Comparison of ENCODE assay signal across 9 cellular contexts in the genomic region with DNA sequence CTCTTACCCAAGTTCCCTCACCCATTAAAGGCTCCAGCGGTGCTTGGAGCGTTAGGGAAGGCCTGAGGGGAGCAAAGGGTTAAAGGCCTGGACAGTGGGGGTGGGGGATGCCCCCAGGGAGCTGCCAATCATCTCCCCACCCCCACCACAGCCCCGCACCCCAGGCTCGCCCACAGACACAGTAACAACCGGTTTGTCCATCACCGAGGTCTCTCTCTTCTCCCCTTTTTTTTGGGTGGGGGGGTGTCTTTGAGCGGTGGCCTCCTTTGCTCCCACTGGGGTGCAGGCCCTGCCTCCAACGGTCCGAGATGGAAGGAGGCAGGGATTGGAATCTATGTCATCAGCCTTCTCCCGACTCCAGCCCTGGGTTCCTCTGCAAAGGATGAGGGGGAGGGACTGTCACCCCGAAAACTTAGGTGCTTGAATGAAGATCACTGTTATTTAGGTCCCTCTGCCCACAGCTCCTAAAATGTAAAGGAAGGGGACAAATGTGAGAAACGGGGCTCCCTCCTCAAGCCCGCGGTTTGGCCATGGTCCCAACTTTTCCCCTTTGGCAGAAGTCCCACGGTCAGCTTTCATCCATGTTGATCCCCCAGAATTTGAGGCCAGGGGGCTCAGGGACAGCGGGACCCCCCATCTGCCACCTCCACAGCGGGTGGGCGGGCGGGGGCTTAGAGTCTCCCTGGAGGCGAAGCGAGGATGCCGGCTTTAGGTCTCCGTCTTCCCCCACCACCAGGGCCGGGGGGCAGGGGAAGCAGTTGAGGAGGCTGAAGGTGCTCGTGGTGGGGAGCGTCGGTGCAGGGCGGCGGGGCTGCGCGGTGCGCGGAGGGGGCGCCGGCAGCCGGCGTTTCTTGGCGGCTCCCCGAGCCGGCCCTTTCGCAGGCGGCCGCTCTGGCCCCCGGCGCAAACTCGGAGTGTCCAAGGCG. TPM values are rescaled to one million over a fixed set of nuclear protein-coding genes. Genes with fewer than 3 reads are reported as not detected.
DNase-seq lines count a peak whose midpoint lies in the region; ATAC-seq lines count a peak whose summit lies in the region.
"Had no signal": no experiment of that assay in that cellular context is flagged by ENCODE, and none has a peak within 500 bp of the region (broad histone marks: within the 10 kb centered on the region; RNA-seq: fewer than 3 reads in every experiment).

No MANE protein-coding gene starts in this region.

- no peaks in the 10 kb centered on the region for H3K9me3 ChIP-seq in thymus (ENCODE audit: control insufficient read depth)

- ATAC-seq in HG03039 (IDR thresholded peaks at IDR 0.05; ENCODE audit: unreplicated experiment) = no peak

- no peak overlapping the region for H3K27ac ChIP-seq in thymus (ENCODE audit: low read depth)

- 12% methylated on average over 47 of the region's 47 CpGs for WGBS in thymus

- H3K36me3 Mint-ChIP-seq in activated naive CD4-positive, alpha-beta T cell treated with anti-CD3 and anti-CD28 coated beads for 36 hours (ENCODE audit: low read depth) = peaks cover 6% of the 10 kb centered on the region

- CTCF ChIA-PET in activated naive CD4-positive, alpha-beta T cell treated with anti-CD3 and anti-CD28 coated beads for 36 hours (lab: Charles Lee) = interaction anchor here (1.0 to 2.3 kb wide), 5 partner anchors 38 to 114 kb away, joined by 3 to 9 read pairs (median 4); no protein-coding TSS in a partner anchor

- peaks cover 32% of the 10 kb centered on the region for H3K27me3 Mint-ChIP-seq in activated naive CD4-positive, alpha-beta T cell treated with anti-CD3 and anti-CD28 coated beads for 36 hours (ENCODE audit: low read depth)

- peaks cover 74% of the 10 kb centered on the region for H3K27me3 ChIP-seq in thymus (ENCODE audit: control insufficient read depth, insufficient read depth)

- peaks cover 50% of the 10 kb centered on the region for H3K4me1 Mint-ChIP-seq in activated naive CD4-positive, alpha-beta T cell treated with anti-CD3 and anti-CD28 coated beads for 36 hours (ENCODE audit: low read depth)

- H3K27ac Mint-ChIP-seq in activated naive CD4-positive, alpha-beta T cell treated with anti-CD3 and anti-CD28 coated beads for 36 hours = no peak overlapping the region

- intact Hi-C loops in activated naive CD4-positive, alpha-beta T cell treated with anti-CD3 and anti-CD28 coated beads for 36 hours (cut with micrococcal nuclease) = no loop called here

- no peaks in the 10 kb centered on the region for H3K36me3 ChIP-seq in thymus (ENCODE audit: control insufficient read depth, insufficient read depth)

- no peaks in the 10 kb centered on the region for H3K9me3 Mint-ChIP-seq in activated naive CD4-positive, alpha-beta T cell treated with anti-CD3 and anti-CD28 coated beads for 36 hours

- peaks cover 7% of the 10 kb centered on the region for H3K4me1 ChIP-seq in thymus (ENCODE audit: control insufficient read depth, insufficient read depth, low read length)

- H3K4me3 Mint-ChIP-seq in activated naive CD4-positive, alpha-beta T cell treated with anti-CD3 and anti-CD28 coated beads for 36 hours = peak overlapping the region; percentile 71

- DNase-seq in activated naive CD4-positive, alpha-beta T cell treated with anti-CD3 and anti-CD28 coated beads for 36 hours = no peak
- no peak for DNase-seq in activated naive CD4-positive, alpha-beta T cell (lab: John Stamatoyannopoulos, UW)
- peak; percentile 38 to 39 for DNase-seq in activated T-cell treated with anti-CD3 and anti-CD28 coated beads, Interleukin-2, amount 50 U/mL, for 48 hours
- DNase-seq in left kidney (ENCODE audit: low read depth, low spot score) (peak; percentile 1), NCI-H1417 (lab: John Stamatoyannopoulos, UW) (no peak), NCI-H2081 treated with DMSO at 0.1 percent for 48 hours (lab: John Stamatoyannopoulos, UW) (no peak)
- DNase-seq: NCI-H2227 treated with DMSO at 0.1 percent for 48 hours had no signal

- H3K4me3 ChIP-seq in thymus (ENCODE audit: low read length) = peak overlapping the region; percentile 78

RNA-seq across cellular contexts. Expression of gene EPOP, which starts 1.7 kb away (rescaled TPM):
- 10 to 100 TPM; 17.6 to 19.2 TPM for total RNA-seq in activated naive CD4-positive, alpha-beta T cell treated with anti-CD3 and anti-CD28 coated beads for 36 hours
- polyA plus RNA-seq in thymus = 4.3 TPM

RNA-seq across cellular contexts. Expression of gene MLLT6, which starts 32.0 kb away (rescaled TPM):
- total RNA-seq in activated naive CD4-positive, alpha-beta T cell treated with anti-CD3 and anti-CD28 coated beads for 36 hours = 100 to 1,000 TPM; 170 to 177 TPM
- 124 TPM for polyA plus RNA-seq in thymus

RNA-seq across cellular contexts. Expression of gene CISD3, which starts 57.1 kb away (rescaled TPM):
- total RNA-seq in activated naive CD4-positive, alpha-beta T cell treated with anti-CD3 and anti-CD28 coated beads for 36 hours = 10 to 100 TPM; 35.1 to 35.8 TPM
- polyA plus RNA-seq in thymus = 22.5 TPM

Comparison
In these comparisons a context has a peak if more than half of its experiments do, and no peak if none do; other contexts are left out.
1. DNase-seq: peak in activated T-cell treated with anti-CD3 and anti-CD28 coated beads, Interleukin-2, amount 50 U/mL, for 48 hours (2 of 2) and left kidney (single experiment); none in activated naive CD4-positive, alpha-beta T cell treated with anti-CD3 and anti-CD28 coated beads for 36 hours (single experiment), activated naive CD4-positive, alpha-beta T cell (0 of 4), NCI-H1417 (0 of 3) and NCI-H2081 treated with DMSO at 0.1 percent for 48 hours (single experiment).